In genomic region chr16:81467072-81467471, GRCh38 we compare ENCODE assay signal across 26 cellular contexts. TPM values are rescaled to one million over a fixed set of nuclear protein-coding genes. Genes with fewer than 3 reads are reported as not detected.
A peak's percentile ranks its signal among the peaks of the same experiment; 100 is the strongest.
DNase-seq lines count a peak whose midpoint lies in the region; ATAC-seq and TF ChIP-seq lines count a peak whose summit lies in the region.
"Had no signal": no experiment of that assay in that cellular context is flagged by ENCODE, and none has a peak within 500 bp of the region (broad histone marks: within the 10 kb centered on the region; RNA-seq: fewer than 3 reads in every experiment).

No MANE protein-coding gene starts in this region.

- no peak overlapping the region for H3K4me3 Mint-ChIP-seq in T-helper 17 cell
- H3K4me3 Mint-ChIP-seq: activated CD4-positive, alpha-beta T cell treated with anti-CD3 and anti-CD28 coated beads, Interleukin-2, amount 10 ng/mL, durations not matched to agents 7 days and 5 days; activated naive CD4-positive, alpha-beta T cell treated with anti-CD3 and anti-CD28 coated beads, Interleukin-2, amount 10 ng/mL, durations not matched to agents 7 days and 5 days; activated T-cell treated with anti-CD3 and anti-CD28 coated beads, Interleukin-2, amount 50 U/mL, for 72 hours; H9; naive B cell had no signal

- intact Hi-C loops in left ventricle myocardium inferior (cut with micrococcal nuclease) (no loop called here), cardiac septum (cut with DNase I) (no loop called here)

- H3K9ac ChIP-seq in subcutaneous abdominal adipose tissue (ENCODE audit: low read length in 5 of 5) = no peak overlapping the region

- TF ChIP-seq CTCF in left ventricle myocardium inferior (IDR thresholded peaks at IDR 0.05; ENCODE audit: borderline replicate concordance) (no peak), omental fat pad (IDR thresholded peaks at IDR 0.05) (no peak)

- no peak overlapping the region for H3K4me3 ChIP-seq in left ventricle myocardium inferior
- no peak overlapping the region for H3K4me3 ChIP-seq in subcutaneous abdominal adipose tissue (ENCODE audit: low read depth in 1 of 5, low read length in 5 of 5)
- H3K4me3 ChIP-seq: heart left ventricle, upper lobe of left lung had no signal

- peak overlapping the region; percentile 92 for H3K27ac Mint-ChIP-seq in T-helper 17 cell
- H3K27ac Mint-ChIP-seq: activated naive CD4-positive, alpha-beta T cell treated with anti-CD3 and anti-CD28 coated beads, Interleukin-2, amount 10 ng/mL, durations not matched to agents 7 days and 5 days; activated T-cell treated with anti-CD3 and anti-CD28 coated beads, Interleukin-2, amount 50 U/mL, for 72 hours had no signal

- peaks cover 58% of the 10 kb centered on the region for H3K4me1 Mint-ChIP-seq in T-helper 17 cell

- H3K27ac ChIP-seq in left ventricle myocardium inferior (replicated peaks) = no peak overlapping the region
- peak overlapping the region; percentile 50 for H3K27ac ChIP-seq in layer of hippocampus (ENCODE audit: low read depth, low read length)
- peak overlapping the region; percentile 61 for H3K27ac ChIP-seq in subcutaneous abdominal adipose tissue (ENCODE audit: low read depth, low read length)
- H3K27ac ChIP-seq: 22Rv1 had no signal

- no peaks in the 10 kb centered on the region for H3K9me3 ChIP-seq in left ventricle myocardium inferior (replicated peaks)
- no peaks in the 10 kb centered on the region for H3K9me3 ChIP-seq in T-helper 17 cell (ENCODE audit: control insufficient read depth, low read length, poor library complexity, severe bottlenecking)
- H3K9me3 ChIP-seq in subcutaneous abdominal adipose tissue (ENCODE audit: control insufficient read depth in 5 of 5, low read length in 5 of 5) = no peaks in the 10 kb centered on the region
- H3K9me3 ChIP-seq: heart left ventricle, upper lobe of left lung had no signal

- H3K4me1 ChIP-seq in left ventricle myocardium inferior = peaks cover 39% of the 10 kb centered on the region
- H3K4me1 ChIP-seq in subcutaneous abdominal adipose tissue (ENCODE audit: control insufficient read depth in 5 of 5, insufficient read depth in 5 of 5, low read length in 5 of 5) = peaks cover 6 to 64% (median 53%) of the 10 kb centered on the region in 5 donors

- H3K36me3 ChIP-seq in left ventricle myocardium inferior (peaks cover 3% of the 10 kb centered on the region), subcutaneous abdominal adipose tissue (ENCODE audit: control insufficient read depth in 5 of 5, insufficient read depth in 5 of 5, low read length in 5 of 5) (peaks cover 0 to 9% (median 6%) of the 10 kb centered on the region in 5 donors)

- peak; percentile 11 for DNase-seq in left ventricle myocardium inferior
- DNase-seq in cardiac septum (ENCODE audit: low spot score) = no peak
- no peak for DNase-seq in T-helper 17 cell
- DNase-seq in NCI-H1105 (lab: John Stamatoyannopoulos, UW) = no peak
- no peak for DNase-seq in omental fat pad (ENCODE audit: low spot score)
- DNase-seq: activated CD4-positive, alpha-beta T cell treated with anti-CD3 and anti-CD28 coated beads, Interleukin-2, amount 10 ng/mL, durations not matched to agents 7 days and 5 days; activated naive CD4-positive, alpha-beta T cell treated with anti-CD3 and anti-CD28 coated beads, Interleukin-2, amount 10 ng/mL, durations not matched to agents 7 days and 5 days; activated T-cell treated with anti-CD3 and anti-CD28 coated beads, Interleukin-2, amount 50 U/mL, for 72 hours; central memory CD4-positive, alpha-beta T cell; COR-L47; DMS79; H9; heart left ventricle; left cardiac atrium; mesendoderm; naive B cell; NCI-H1048; NCI-H2029 treated with DMSO at 0.1 percent for 48 hours; NCI-H345; NCI-H774; upper lobe of left lung had no signal

- ATAC-seq in T-helper 17 cell (no peak), omental fat pad (ENCODE audit: low FRiP score) (no peak), GM21381 (IDR thresholded peaks at IDR 0.05; ENCODE audit: unreplicated experiment) (no peak)
- ATAC-seq: activated T-cell treated with anti-CD3 and anti-CD28 coated beads, Interleukin-2, amount 50 U/mL, for 72 hours; heart left ventricle; Right ventricle myocardium inferior had no signal

- H3K36me3 Mint-ChIP-seq in T-helper 17 cell (ENCODE audit: low read depth) = no peaks in the 10 kb centered on the region
- H3K36me3 Mint-ChIP-seq: naive B cell had no signal

- no peaks in the 10 kb centered on the region for H3K27me3 Mint-ChIP-seq in T-helper 17 cell
- H3K27me3 Mint-ChIP-seq: activated CD4-positive, alpha-beta T cell treated with anti-CD3 and anti-CD28 coated beads, Interleukin-2, amount 10 ng/mL, durations not matched to agents 7 days and 5 days; activated naive CD4-positive, alpha-beta T cell treated with anti-CD3 and anti-CD28 coated beads, Interleukin-2, amount 10 ng/mL, durations not matched to agents 7 days and 5 days; naive B cell had no signal

- H3K27me3 ChIP-seq in left ventricle myocardium inferior (ENCODE audit: low read depth) (no peaks in the 10 kb centered on the region), layer of hippocampus (ENCODE audit: control insufficient read depth, insufficient read depth, low read length) (no peaks in the 10 kb centered on the region), subcutaneous abdominal adipose tissue (ENCODE audit: control insufficient read depth in 5 of 5, insufficient read depth in 4 of 5, low read length in 5 of 5) (no peaks in the 10 kb centered on the region)
- H3K27me3 ChIP-seq: heart left ventricle, upper lobe of left lung had no signal

RNA-seq across cellular contexts. Expression of gene CMIP, which starts 22.5 kb away (rescaled TPM):
- total RNA-seq in left ventricle myocardium inferior (11.2 TPM), cardiac septum (19.8 TPM), T-helper 17 cell (10 to 100 TPM; 42.7 to 94.5 TPM), omental fat pad (10 to 100 TPM; 15.8 to 52.8 (median 32.0) TPM)
